23 cellular contexts compared by ENCODE assay signal in the genomic region with DNA sequence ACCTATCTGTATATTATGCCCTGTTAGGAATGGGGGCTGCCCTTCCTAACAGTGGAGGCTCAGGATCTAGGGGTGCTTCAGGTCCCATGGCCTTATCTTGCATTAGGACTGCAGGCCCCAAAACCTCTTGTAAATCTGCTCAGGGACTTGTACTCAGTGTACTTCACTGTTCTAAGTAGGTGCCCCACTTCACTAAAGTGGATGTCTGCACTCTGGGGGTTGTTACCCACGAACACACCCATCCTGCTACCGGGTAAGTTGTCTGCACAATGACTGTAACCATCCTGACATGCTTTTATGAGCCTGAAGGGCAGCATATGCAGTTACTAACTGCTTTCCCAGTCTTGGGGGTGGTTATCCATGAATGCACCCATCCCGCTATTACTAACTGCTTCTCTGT.
"Had no signal": no experiment of that assay in that cellular context is flagged by ENCODE, and none has a peak within 500 bp of the region (broad histone marks: within the 10 kb centered on the region; RNA-seq: fewer than 3 reads in every experiment).

No MANE protein-coding gene starts in this region.

- ATAC-seq: naive thymus-derived CD4-positive, alpha-beta T cell; natural killer cell; pancreas; right cardiac atrium; stimulated activated effector memory CD8-positive, alpha-beta T cell treated with anti-CD3 and anti-CD28 coated beads, Interleukin-12 subunit alpha, Interleukin-12 subunit beta, amount 100 ng/mL, for 72 hours; stimulated activated naive B cell treated with anti-CD40 and anti-IgM and Interleukin-4, amounts not matched to agents 10 μg/mL and 1 μg/mL and 100 μg/mL, for 72 hours had no signal

- H3K27me3 ChIP-seq: neural progenitor cell, neutrophil, pancreas, right lobe of liver, sigmoid colon, suprapubic skin, testis, tibial artery, transverse colon, uterus had no signal

- H3K36me3 ChIP-seq: neural progenitor cell, neutrophil, pancreas, prostate gland, right lobe of liver, sigmoid colon, stomach, suprapubic skin, tibial artery, transverse colon, uterus had no signal

- H3K4me3 ChIP-seq: neural progenitor cell, pancreas, prostate gland, right lobe of liver, sigmoid colon, stomach, suprapubic skin, testis, tibial artery, transverse colon, uterus had no signal

- H3K27ac ChIP-seq: neural progenitor cell, neutrophil, pancreas, prostate gland, right lobe of liver, sigmoid colon, stomach, suprapubic skin, testis, tibial artery, transverse colon, uterus had no signal

- H3K4me1 ChIP-seq: pancreas, prostate gland, right lobe of liver, sigmoid colon, stomach, suprapubic skin, testis, tibial artery, transverse colon, uterus had no signal

- DNase-seq: naive thymus-derived CD4-positive, alpha-beta T cell; natural killer cell; nucleus accumbens; pancreas; right cardiac atrium; right lobe of liver; sigmoid colon; stimulated activated CD4-positive, alpha-beta T cell treated with anti-CD3 and anti-CD28 coated beads, Interleukin-15, amount 100 ng/mL, for 24 hours; stimulated activated CD4-positive, alpha-beta T cell treated with anti-CD3 and anti-CD28 coated beads, Interleukin-2, amount 100 ng/mL, for 24 hours; stimulated activated CD4-positive, alpha-beta T cell treated with anti-CD3 and anti-CD28 coated beads, Interleukin-2, amount 100 ng/mL, for 48 hours; stimulated activated CD4-positive, alpha-beta T cell treated with anti-CD3 and anti-CD28 coated beads, Interleukin-4, amount 100 ng/mL, for 24 hours; stimulated activated naive B cell treated with anti-CD40 and anti-IgM and Interleukin-4, amounts not matched to agents 10 μg/mL and 1 μg/mL and 100 μg/mL, for 72 hours; stimulated activated naive CD4-positive, alpha-beta T cell treated with Interleukin-2 at 50 U/mL for 16 hours; stomach; testis; tibial artery; transverse colon; uterus had no signal

- H3K9me3 ChIP-seq: neutrophil, pancreas, prostate gland, right lobe of liver, sigmoid colon, stomach, suprapubic skin, testis, tibial artery, transverse colon, uterus had no signal
